1 cellular context compared by ENCODE assay signal in the genomic region with DNA sequence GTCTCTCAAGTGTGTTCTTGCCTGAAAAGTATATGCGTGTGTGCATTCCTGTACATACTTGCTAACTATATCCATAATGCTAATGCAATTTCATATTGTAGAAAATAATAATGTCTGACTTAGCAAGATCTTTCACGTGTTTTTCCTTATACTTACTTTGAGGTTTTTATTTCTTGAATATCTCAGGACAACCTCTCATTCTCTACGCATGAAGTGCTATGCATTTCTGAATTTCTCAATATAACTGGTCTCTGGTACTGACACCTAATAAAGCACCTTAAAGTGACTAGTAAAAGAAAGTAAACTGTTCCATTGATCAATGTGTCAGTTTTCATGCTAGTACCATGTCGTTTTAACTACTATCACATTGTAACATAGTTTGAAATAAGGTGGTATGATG.
A peak's percentile ranks its signal among the peaks of the same experiment; 100 is the strongest.
TF ChIP-seq lines count a peak whose summit lies in the region.

No MANE protein-coding gene starts in this region.

TF ChIP-seq in K562, 482 proteins besides CTCF, POLR2A, EP300 and RAD21:
- TF ChIP-seq, protein P1, sequence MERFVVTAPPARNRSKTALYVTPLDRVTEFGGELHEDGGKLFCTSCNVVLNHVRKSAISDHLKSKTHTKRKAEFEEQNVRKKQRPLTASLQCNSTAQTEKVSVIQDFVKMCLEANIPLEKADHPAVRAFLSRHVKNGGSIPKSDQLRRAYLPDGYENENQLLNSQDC (CRISPR knock-in tag; IDR thresholded peaks at IDR 0.05), result no peak
- TF ChIP-seq RFX5 (IDR thresholded peaks at IDR 0.05; ENCODE audit: low read depth, low read length) (no peak), JUND (IDR thresholded peaks at IDR 0.05; ENCODE audit: borderline replicate concordance, low read depth, low read length) (no peak), JUND (tag; IDR thresholded peaks at IDR 0.05; ENCODE audit: borderline replicate concordance, low read depth, low read length) (no peak), SIRT6 (IDR thresholded peaks at IDR 0.05; ENCODE audit: low read depth, low read length) (no peak), SMAD1 (IDR thresholded peaks at IDR 0.05; ENCODE audit: low read depth, low read length, partially characterized antibody) (no peak), ERF (CRISPR knock-in tag; IDR thresholded peaks at IDR 0.05) (no peak), HLTF (IDR thresholded peaks at IDR 0.05) (no peak), FOXA3 (CRISPR knock-in tag; conservative IDR thresholded peaks at IDR 0.05 in 1 of 2, IDR thresholded peaks at IDR 0.05 in 1 of 2) (no peak), MEIS2 (IDR thresholded peaks at IDR 0.05; ENCODE audit: partially characterized antibody) (peak; percentile 49), L3MBTL2 (IDR thresholded peaks at IDR 0.05) (peak; percentile 13; the same call in 1 of the 2 replicates), KDM5B (IDR thresholded peaks at IDR 0.05; ENCODE audit: insufficient replicate concordance, low read depth, low read length) (no peak), ARID2 (IDR thresholded peaks at IDR 0.05) (no peak), ZFX (CRISPR knock-in tag; IDR thresholded peaks at IDR 0.05) (no peak), CSDE1 (IDR thresholded peaks at IDR 0.05) (no peak), CEBPB (tag; IDR thresholded peaks at IDR 0.05) (0 out of 2 replicates have a peak, but pooled peaks have one; percentile 25), CC2D1A (IDR thresholded peaks at IDR 0.05) (no peak), THRAP3 (IDR thresholded peaks at IDR 0.05; ENCODE audit: borderline replicate concordance) (no peak), FOS (IDR thresholded peaks at IDR 0.05; ENCODE audit: extremely low read depth, insufficient read length) (no peak), CBX2 (IDR thresholded peaks at IDR 0.05; ENCODE audit: insufficient read depth, low read length, poor library complexity, severe bottlenecking) (no peak), ZNF384 (IDR thresholded peaks at IDR 0.05; ENCODE audit: low read depth, low read length) (peak; percentile 89), RBM25 (IDR thresholded peaks at IDR 0.05; ENCODE audit: low read depth, low read length, severe bottlenecking) (peak; percentile 42), MAFG (tag; conservative IDR thresholded peaks at IDR 0.05) (0 out of 2 replicates have a peak, but pooled peaks have one; percentile 4), CEBPG (CRISPR knock-in tag; IDR thresholded peaks at IDR 0.05) (no peak), CEBPG (tag; conservative IDR thresholded peaks at IDR 0.05 in 1 of 2, IDR thresholded peaks at IDR 0.05 in 1 of 2) (no peak), HNRNPL (IDR thresholded peaks at IDR 0.05; ENCODE audit: low read depth, low read length) (no peak)
- TF ChIP-seq, protein P2, sequence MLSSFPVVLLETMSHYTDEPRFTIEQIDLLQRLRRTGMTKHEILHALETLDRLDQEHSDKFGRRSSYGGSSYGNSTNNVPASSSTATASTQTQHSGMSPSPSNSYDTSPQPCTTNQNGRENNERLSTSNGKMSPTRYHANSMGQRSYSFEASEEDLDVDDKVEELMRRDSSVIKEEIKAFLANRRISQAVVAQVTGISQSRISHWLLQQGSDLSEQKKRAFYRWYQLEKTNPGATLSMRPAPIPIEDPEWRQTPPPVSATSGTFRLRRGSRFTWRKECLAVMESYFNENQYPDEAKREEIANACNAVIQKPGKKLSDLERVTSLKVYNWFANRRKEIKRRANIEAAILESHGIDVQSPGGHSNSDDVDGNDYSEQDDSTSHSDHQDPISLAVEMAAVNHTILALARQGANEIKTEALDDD (IDR thresholded peaks at IDR 0.05), result peak; percentile 91
- TF ChIP-seq, protein P3, sequence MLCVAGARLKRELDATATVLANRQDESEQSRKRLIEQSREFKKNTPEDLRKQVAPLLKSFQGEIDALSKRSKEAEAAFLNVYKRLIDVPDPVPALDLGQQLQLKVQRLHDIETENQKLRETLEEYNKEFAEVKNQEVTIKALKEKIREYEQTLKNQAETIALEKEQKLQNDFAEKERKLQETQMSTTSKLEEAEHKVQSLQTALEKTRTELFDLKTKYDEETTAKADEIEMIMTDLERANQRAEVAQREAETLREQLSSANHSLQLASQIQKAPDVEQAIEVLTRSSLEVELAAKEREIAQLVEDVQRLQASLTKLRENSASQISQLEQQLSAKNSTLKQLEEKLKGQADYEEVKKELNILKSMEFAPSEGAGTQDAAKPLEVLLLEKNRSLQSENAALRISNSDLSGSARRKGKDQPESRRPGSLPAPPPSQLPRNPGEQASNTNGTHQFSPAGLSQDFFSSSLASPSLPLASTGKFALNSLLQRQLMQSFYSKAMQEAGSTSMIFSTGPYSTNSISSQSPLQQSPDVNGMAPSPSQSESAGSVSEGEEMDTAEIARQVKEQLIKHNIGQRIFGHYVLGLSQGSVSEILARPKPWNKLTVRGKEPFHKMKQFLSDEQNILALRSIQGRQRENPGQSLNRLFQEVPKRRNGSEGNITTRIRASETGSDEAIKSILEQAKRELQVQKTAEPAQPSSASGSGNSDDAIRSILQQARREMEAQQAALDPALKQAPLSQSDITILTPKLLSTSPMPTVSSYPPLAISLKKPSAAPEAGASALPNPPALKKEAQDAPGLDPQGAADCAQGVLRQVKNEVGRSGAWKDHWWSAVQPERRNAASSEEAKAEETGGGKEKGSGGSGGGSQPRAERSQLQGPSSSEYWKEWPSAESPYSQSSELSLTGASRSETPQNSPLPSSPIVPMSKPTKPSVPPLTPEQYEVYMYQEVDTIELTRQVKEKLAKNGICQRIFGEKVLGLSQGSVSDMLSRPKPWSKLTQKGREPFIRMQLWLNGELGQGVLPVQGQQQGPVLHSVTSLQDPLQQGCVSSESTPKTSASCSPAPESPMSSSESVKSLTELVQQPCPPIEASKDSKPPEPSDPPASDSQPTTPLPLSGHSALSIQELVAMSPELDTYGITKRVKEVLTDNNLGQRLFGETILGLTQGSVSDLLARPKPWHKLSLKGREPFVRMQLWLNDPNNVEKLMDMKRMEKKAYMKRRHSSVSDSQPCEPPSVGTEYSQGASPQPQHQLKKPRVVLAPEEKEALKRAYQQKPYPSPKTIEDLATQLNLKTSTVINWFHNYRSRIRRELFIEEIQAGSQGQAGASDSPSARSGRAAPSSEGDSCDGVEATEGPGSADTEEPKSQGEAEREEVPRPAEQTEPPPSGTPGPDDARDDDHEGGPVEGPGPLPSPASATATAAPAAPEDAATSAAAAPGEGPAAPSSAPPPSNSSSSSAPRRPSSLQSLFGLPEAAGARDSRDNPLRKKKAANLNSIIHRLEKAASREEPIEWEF (CRISPR knock-in tag; IDR thresholded peaks at IDR 0.05), result peak; percentile 77; the same call in 1 of the 2 replicates
- TF ChIP-seq, protein P4, sequence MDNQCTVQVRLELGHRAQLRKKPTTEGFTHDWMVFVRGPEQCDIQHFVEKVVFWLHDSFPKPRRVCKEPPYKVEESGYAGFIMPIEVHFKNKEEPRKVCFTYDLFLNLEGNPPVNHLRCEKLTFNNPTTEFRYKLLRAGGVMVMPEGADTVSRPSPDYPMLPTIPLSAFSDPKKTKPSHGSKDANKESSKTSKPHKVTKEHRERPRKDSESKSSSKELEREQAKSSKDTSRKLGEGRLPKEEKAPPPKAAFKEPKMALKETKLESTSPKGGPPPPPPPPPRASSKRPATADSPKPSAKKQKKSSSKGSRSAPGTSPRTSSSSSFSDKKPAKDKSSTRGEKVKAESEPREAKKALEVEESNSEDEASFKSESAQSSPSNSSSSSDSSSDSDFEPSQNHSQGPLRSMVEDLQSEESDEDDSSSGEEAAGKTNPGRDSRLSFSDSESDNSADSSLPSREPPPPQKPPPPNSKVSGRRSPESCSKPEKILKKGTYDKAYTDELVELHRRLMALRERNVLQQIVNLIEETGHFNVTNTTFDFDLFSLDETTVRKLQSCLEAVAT (IDR thresholded peaks at IDR 0.05), result peak; percentile 38 to 81; a peak in 3 of 4 replicates
- TF ChIP-seq, protein P5, sequence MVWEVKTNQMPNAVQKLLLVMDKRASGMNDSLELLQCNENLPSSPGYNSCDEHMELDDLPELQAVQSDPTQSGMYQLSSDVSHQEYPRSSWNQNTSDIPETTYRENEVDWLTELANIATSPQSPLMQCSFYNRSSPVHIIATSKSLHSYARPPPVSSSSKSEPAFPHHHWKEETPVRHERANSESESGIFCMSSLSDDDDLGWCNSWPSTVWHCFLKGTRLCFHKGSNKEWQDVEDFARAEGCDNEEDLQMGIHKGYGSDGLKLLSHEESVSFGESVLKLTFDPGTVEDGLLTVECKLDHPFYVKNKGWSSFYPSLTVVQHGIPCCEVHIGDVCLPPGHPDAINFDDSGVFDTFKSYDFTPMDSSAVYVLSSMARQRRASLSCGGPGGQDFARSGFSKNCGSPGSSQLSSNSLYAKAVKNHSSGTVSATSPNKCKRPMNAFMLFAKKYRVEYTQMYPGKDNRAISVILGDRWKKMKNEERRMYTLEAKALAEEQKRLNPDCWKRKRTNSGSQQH (CRISPR knock-in tag; IDR thresholded peaks at IDR 0.05), result no peak
- TF ChIP-seq, protein P6, sequence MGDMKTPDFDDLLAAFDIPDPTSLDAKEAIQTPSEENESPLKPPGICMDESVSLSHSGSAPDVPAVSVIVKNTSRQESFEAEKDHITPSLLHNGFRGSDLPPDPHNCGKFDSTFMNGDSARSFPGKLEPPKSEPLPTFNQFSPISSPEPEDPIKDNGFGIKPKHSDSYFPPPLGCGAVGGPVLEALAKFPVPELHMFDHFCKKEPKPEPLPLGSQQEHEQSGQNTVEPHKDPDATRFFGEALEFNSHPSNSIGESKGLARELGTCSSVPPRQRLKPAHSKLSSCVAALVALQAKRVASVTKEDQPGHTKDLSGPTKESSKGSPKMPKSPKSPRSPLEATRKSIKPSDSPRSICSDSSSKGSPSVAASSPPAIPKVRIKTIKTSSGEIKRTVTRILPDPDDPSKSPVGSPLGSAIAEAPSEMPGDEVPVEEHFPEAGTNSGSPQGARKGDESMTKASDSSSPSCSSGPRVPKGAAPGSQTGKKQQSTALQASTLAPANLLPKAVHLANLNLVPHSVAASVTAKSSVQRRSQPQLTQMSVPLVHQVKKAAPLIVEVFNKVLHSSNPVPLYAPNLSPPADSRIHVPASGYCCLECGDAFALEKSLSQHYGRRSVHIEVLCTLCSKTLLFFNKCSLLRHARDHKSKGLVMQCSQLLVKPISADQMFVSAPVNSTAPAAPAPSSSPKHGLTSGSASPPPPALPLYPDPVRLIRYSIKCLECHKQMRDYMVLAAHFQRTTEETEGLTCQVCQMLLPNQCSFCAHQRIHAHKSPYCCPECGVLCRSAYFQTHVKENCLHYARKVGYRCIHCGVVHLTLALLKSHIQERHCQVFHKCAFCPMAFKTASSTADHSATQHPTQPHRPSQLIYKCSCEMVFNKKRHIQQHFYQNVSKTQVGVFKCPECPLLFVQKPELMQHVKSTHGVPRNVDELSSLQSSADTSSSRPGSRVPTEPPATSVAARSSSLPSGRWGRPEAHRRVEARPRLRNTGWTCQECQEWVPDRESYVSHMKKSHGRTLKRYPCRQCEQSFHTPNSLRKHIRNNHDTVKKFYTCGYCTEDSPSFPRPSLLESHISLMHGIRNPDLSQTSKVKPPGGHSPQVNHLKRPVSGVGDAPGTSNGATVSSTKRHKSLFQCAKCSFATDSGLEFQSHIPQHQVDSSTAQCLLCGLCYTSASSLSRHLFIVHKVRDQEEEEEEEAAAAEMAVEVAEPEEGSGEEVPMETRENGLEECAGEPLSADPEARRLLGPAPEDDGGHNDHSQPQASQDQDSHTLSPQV (IDR thresholded peaks at IDR 0.05), result 0 out of 2 replicates have a peak, but pooled peaks have one; percentile 23
- TF ChIP-seq, protein P7, sequence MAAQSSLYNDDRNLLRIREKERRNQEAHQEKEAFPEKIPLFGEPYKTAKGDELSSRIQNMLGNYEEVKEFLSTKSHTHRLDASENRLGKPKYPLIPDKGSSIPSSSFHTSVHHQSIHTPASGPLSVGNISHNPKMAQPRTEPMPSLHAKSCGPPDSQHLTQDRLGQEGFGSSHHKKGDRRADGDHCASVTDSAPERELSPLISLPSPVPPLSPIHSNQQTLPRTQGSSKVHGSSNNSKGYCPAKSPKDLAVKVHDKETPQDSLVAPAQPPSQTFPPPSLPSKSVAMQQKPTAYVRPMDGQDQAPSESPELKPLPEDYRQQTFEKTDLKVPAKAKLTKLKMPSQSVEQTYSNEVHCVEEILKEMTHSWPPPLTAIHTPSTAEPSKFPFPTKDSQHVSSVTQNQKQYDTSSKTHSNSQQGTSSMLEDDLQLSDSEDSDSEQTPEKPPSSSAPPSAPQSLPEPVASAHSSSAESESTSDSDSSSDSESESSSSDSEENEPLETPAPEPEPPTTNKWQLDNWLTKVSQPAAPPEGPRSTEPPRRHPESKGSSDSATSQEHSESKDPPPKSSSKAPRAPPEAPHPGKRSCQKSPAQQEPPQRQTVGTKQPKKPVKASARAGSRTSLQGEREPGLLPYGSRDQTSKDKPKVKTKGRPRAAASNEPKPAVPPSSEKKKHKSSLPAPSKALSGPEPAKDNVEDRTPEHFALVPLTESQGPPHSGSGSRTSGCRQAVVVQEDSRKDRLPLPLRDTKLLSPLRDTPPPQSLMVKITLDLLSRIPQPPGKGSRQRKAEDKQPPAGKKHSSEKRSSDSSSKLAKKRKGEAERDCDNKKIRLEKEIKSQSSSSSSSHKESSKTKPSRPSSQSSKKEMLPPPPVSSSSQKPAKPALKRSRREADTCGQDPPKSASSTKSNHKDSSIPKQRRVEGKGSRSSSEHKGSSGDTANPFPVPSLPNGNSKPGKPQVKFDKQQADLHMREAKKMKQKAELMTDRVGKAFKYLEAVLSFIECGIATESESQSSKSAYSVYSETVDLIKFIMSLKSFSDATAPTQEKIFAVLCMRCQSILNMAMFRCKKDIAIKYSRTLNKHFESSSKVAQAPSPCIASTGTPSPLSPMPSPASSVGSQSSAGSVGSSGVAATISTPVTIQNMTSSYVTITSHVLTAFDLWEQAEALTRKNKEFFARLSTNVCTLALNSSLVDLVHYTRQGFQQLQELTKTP (IDR thresholded peaks at IDR 0.05; ENCODE audit: low read depth in 1 of 2, partially characterized antibody in 2 of 2), result peak; percentile 66 to 69
- TF ChIP-seq, protein P8, sequence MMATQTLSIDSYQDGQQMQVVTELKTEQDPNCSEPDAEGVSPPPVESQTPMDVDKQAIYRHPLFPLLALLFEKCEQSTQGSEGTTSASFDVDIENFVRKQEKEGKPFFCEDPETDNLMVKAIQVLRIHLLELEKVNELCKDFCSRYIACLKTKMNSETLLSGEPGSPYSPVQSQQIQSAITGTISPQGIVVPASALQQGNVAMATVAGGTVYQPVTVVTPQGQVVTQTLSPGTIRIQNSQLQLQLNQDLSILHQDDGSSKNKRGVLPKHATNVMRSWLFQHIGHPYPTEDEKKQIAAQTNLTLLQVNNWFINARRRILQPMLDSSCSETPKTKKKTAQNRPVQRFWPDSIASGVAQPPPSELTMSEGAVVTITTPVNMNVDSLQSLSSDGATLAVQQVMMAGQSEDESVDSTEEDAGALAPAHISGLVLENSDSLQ (IDR thresholded peaks at IDR 0.05), result peak; percentile 27; the same call in 1 of the 2 replicates
